ENCODE assay signal across 11 cellular contexts in genomic region chr4:71526626-71527406, GRCh38.
DNase-seq lines count a peak whose midpoint lies in the region; ATAC-seq and TF ChIP-seq lines count a peak whose summit lies in the region.
"Had no signal": no experiment of that assay in that cellular context is flagged by ENCODE, and none has a peak within 500 bp of the region (broad histone marks: within the 10 kb centered on the region; RNA-seq: fewer than 3 reads in every experiment).

No MANE protein-coding gene starts in this region.

- no peaks in the 10 kb centered on the region for H3K9me2 ChIP-seq in OCI-LY1 (ENCODE audit: low read depth, low read length)

- no peaks in the 10 kb centered on the region for H3K36me3 ChIP-seq in OCI-LY1 (ENCODE audit: insufficient read depth, low read length)
- H3K36me3 ChIP-seq in ascending aorta = no peaks in the 10 kb centered on the region
- H3K36me3 ChIP-seq: upper lobe of left lung had no signal

- DNase-seq in HFFc6 (no peak), kidney glomerular epithelial cell (lab: John Stamatoyannopoulos, UW) (peak; percentile 20), NCI-H345 treated with DMSO at 0.1 percent for 48 hours (lab: John Stamatoyannopoulos, UW; ENCODE audit: unreplicated experiment) (no peak), ascending aorta (ENCODE audit: low spot score in 2 of 2) (no peak), cortex of kidney (lab: John Stamatoyannopoulos, UW) (no peak)
- DNase-seq in naive thymus-derived CD8-positive, alpha-beta T cell = no peak
- DNase-seq: activated T-cell treated with anti-CD3 and anti-CD28 coated beads, Interleukin-2, amount 50 U/mL, for 48 hours; upper lobe of left lung had no signal

- H4K20me1 ChIP-seq in OCI-LY1 (ENCODE audit: insufficient read depth, low read length) = no peaks in the 10 kb centered on the region

- no peaks in the 10 kb centered on the region for H3K27me3 Mint-ChIP-seq in HFFc6 (ENCODE audit: insufficient read depth)
- peaks cover 0 to 10% (median 0%) of the 10 kb centered on the region in 5 donors for H3K27me3 Mint-ChIP-seq in naive thymus-derived CD8-positive, alpha-beta T cell
- H3K27me3 Mint-ChIP-seq: central memory CD8-positive, alpha-beta T cell had no signal

- H3K27me3 ChIP-seq in OCI-LY1 (ENCODE audit: insufficient read depth, low read length) = no peaks in the 10 kb centered on the region; the same call in 1 of the 2 replicates
- no peaks in the 10 kb centered on the region for H3K27me3 ChIP-seq in ascending aorta
- H3K27me3 ChIP-seq: upper lobe of left lung had no signal

- H3K4me3 ChIP-seq in OCI-LY1 (ENCODE audit: low read depth, low read length, poor library complexity, severe bottlenecking) (no peak overlapping the region), ascending aorta (no peak overlapping the region)
- H3K4me3 ChIP-seq: upper lobe of left lung had no signal

- no peak overlapping the region for H3K4me2 ChIP-seq in OCI-LY1 (ENCODE audit: low read length)

- peaks cover 4% of the 10 kb centered on the region; the same call in 1 of the 2 replicates for H3K4me1 Mint-ChIP-seq in HFFc6 (ENCODE audit: low read depth)
- no peaks in the 10 kb centered on the region for H3K4me1 Mint-ChIP-seq in naive thymus-derived CD8-positive, alpha-beta T cell
- H3K4me1 Mint-ChIP-seq: central memory CD8-positive, alpha-beta T cell had no signal

- TF ChIP-seq CTCF in HFFc6 (IDR thresholded peaks at IDR 0.05) (peak; percentile 48), OCI-LY1 (IDR thresholded peaks at IDR 0.05; ENCODE audit: low read length) (peak; percentile 39; the same call in 1 of the 2 replicates), ascending aorta (IDR thresholded peaks at IDR 0.05) (no peak)

- POLR2A ChIA-PET in naive thymus-derived CD8-positive, alpha-beta T cell (lab: Charles Lee) = no interaction called here

- H3K9me3 Mint-ChIP-seq in HFFc6 = no peaks in the 10 kb centered on the region
- H3K9me3 Mint-ChIP-seq in naive thymus-derived CD8-positive, alpha-beta T cell = no peaks in the 10 kb centered on the region
- H3K9me3 Mint-ChIP-seq: central memory CD8-positive, alpha-beta T cell had no signal

- intact Hi-C loops in ascending aorta (cut with DNase I) = no loop called here

- no peaks in the 10 kb centered on the region for H3F3A ChIP-seq in OCI-LY1 (ENCODE audit: insufficient read depth, low read length)

- no peak overlapping the region for H3K27ac Mint-ChIP-seq in HFFc6
- no peak overlapping the region for H3K27ac Mint-ChIP-seq in naive thymus-derived CD8-positive, alpha-beta T cell

- no peaks in the 10 kb centered on the region for H3K4me1 ChIP-seq in OCI-LY1 (ENCODE audit: insufficient read depth, low read length, severe bottlenecking)
- no peaks in the 10 kb centered on the region for H3K4me1 ChIP-seq in ascending aorta
- H3K4me1 ChIP-seq: upper lobe of left lung had no signal

- no peaks in the 10 kb centered on the region for H3K36me3 Mint-ChIP-seq in HFFc6 (ENCODE audit: low read depth)
- no peaks in the 10 kb centered on the region for H3K36me3 Mint-ChIP-seq in naive thymus-derived CD8-positive, alpha-beta T cell

- no peak overlapping the region for H3K9ac ChIP-seq in OCI-LY1 (ENCODE audit: low read length)

- no peak overlapping the region for H3K4me3 Mint-ChIP-seq in HFFc6
- H3K4me3 Mint-ChIP-seq in naive thymus-derived CD8-positive, alpha-beta T cell = no peak overlapping the region
- H3K4me3 Mint-ChIP-seq: central memory CD8-positive, alpha-beta T cell had no signal

- peak; percentile 72 for ATAC-seq in GM18498 (IDR thresholded peaks at IDR 0.05; ENCODE audit: unreplicated experiment)
- no peak for ATAC-seq in naive thymus-derived CD8-positive, alpha-beta T cell

- H3K27ac ChIP-seq in OCI-LY1 (ENCODE audit: low read depth, low read length, poor library complexity, severe bottlenecking) = no peak overlapping the region
- no peak overlapping the region for H3K27ac ChIP-seq in ascending aorta
- H3K27ac ChIP-seq: upper lobe of left lung had no signal

- H3K9me3 ChIP-seq in OCI-LY1 (ENCODE audit: low read length) = no peaks in the 10 kb centered on the region
- no peaks in the 10 kb centered on the region for H3K9me3 ChIP-seq in ascending aorta
- H3K9me3 ChIP-seq: upper lobe of left lung had no signal

- H3K79me2 ChIP-seq in OCI-LY1 (ENCODE audit: insufficient read depth, low read length) = no peaks in the 10 kb centered on the region

- H2AFZ ChIP-seq in OCI-LY1 (ENCODE audit: low read length) = no peak overlapping the region

Comparison
In these comparisons a context has a peak if more than half of its experiments do, and no peak if none do; other contexts are left out.
1. CTCF ChIP-seq: peak in HFFc6 (single experiment) and OCI-LY1 (single experiment); none in ascending aorta (0 of 3).